Comparison of ENCODE assay signal across 8 cellular contexts in genomic region chr18:24271381-24272331, GRCh38.
DNase-seq lines count a peak whose midpoint lies in the region; ATAC-seq, FAIRE-seq and TF ChIP-seq lines count a peak whose summit lies in the region.

No MANE protein-coding gene starts in this region.

- H4K20me1 ChIP-seq in astrocyte (ENCODE audit: insufficient read depth, low read length), result peaks cover 5% of the 10 kb centered on the region

- H3K27me3 ChIP-seq in astrocyte (ENCODE audit: insufficient read depth, low read length) (no peaks in the 10 kb centered on the region), right atrium auricular region (no peaks in the 10 kb centered on the region), pancreas (no peaks in the 10 kb centered on the region)

- H2AFZ ChIP-seq in astrocyte (ENCODE audit: low read depth, low read length), result peak overlapping the region; percentile 85

- intact Hi-C loops in pancreas (cut with DNase I), result no loop called here

- H3K27ac Mint-ChIP-seq in astrocyte (ENCODE audit: unreplicated experiment), result peak overlapping the region; percentile 66

- WGBS in pancreas, 2 donors, result 0% methylated on average over 73 to 97 of the region's 97 CpGs

- DNase-seq in GOT3 (lab: John Stamatoyannopoulos, UW) (peak; percentile 17), NCI-H526 (lab: John Stamatoyannopoulos, UW) (peak; percentile 24 to 79), astrocyte (ENCODE audit: low read depth) (peak; percentile 73), right atrium auricular region (ENCODE audit: low spot score) (peak; percentile 66), pancreas (peak; percentile 75 to 92 (median 80)), NK-92 (lab: John Stamatoyannopoulos, UW; ENCODE audit: unreplicated experiment) (no peak)

- peak overlapping the region; percentile 93 for H3K4me3 Mint-ChIP-seq in astrocyte (ENCODE audit: unreplicated experiment)

- H3K4me3 ChIP-seq in astrocyte (ENCODE audit: insufficient read depth, low read depth, low read length) (peak overlapping the region; percentile 82), right atrium auricular region (peak overlapping the region; percentile 56 to 71), pancreas (peak overlapping the region; percentile 72 to 81 (median 72))

- H3K27ac ChIP-seq in C4-2B (peak overlapping the region; percentile 29), astrocyte (ENCODE audit: low read depth, low read length) (peak overlapping the region; percentile 71), right atrium auricular region (peak overlapping the region; percentile 86 to 95), pancreas (peak overlapping the region; percentile 61 to 94 (median 84))

- ATAC-seq in pancreas (peak; percentile 83 to 90 (median 87)), HG03196 (IDR thresholded peaks at IDR 0.05; ENCODE audit: unreplicated experiment) (no peak)

- H3K4me1 Mint-ChIP-seq in astrocyte (ENCODE audit: low read depth, unreplicated experiment), result no peaks in the 10 kb centered on the region

- peak overlapping the region; percentile 98 for H3K4me2 ChIP-seq in astrocyte (ENCODE audit: low read length)

- TF ChIP-seq CTCF in C4-2B (conservative IDR thresholded peaks at IDR 0.05) (peak; percentile 37), astrocyte (IDR thresholded peaks at IDR 0.05; ENCODE audit: insufficient read depth, low read depth, low read length) (peak; percentile 8), right atrium auricular region (IDR thresholded peaks at IDR 0.05) (peak in 1 of 2 donors; percentile 42), pancreas (IDR thresholded peaks at IDR 0.05) (no peak)

- H3K36me3 ChIP-seq in astrocyte (ENCODE audit: insufficient read depth, low read length) (no peaks in the 10 kb centered on the region), right atrium auricular region (no peaks in the 10 kb centered on the region), pancreas (no peaks in the 10 kb centered on the region)

- H3K27me3 Mint-ChIP-seq in astrocyte (ENCODE audit: low read depth, unreplicated experiment), result peaks cover under 1% of the 10 kb centered on the region

- peak overlapping the region; percentile 84 for H3K9ac ChIP-seq in astrocyte (ENCODE audit: low read length)

- peaks cover 24% of the 10 kb centered on the region for H3K79me2 ChIP-seq in astrocyte (ENCODE audit: insufficient read depth, low read length)

- peaks cover 10% of the 10 kb centered on the region for H3K4me1 ChIP-seq in astrocyte (ENCODE audit: insufficient read depth, low read length)
- H3K4me1 ChIP-seq in right atrium auricular region, result peaks cover 0 to 20% of the 10 kb centered on the region in 2 donors
- peaks cover 0 to 11% (median 3%) of the 10 kb centered on the region in 3 donors for H3K4me1 ChIP-seq in pancreas

- H3K9me3 ChIP-seq in astrocyte (ENCODE audit: insufficient read depth, low read depth, low read length) (no peaks in the 10 kb centered on the region), right atrium auricular region (peaks cover 0 to 6% of the 10 kb centered on the region in 2 donors), pancreas (no peaks in the 10 kb centered on the region)

- H3K36me3 Mint-ChIP-seq in astrocyte (ENCODE audit: low read depth, unreplicated experiment), result peaks cover 2% of the 10 kb centered on the region

- FAIRE-seq in astrocyte (lab: Jason Lieb, UNC) (no peak), pancreas (lab: Jason Lieb, UNC) (no peak)

- H3K9me3 Mint-ChIP-seq in astrocyte (ENCODE audit: unreplicated experiment), result no peaks in the 10 kb centered on the region

Comparison
In these comparisons a context has a peak if more than half of its experiments do, and no peak if none do; other contexts are left out.
1. H3K27ac ChIP-seq: peak in every context shown above with its lines; median percentile 90 in right atrium auricular region; 84 in pancreas; 71 in astrocyte; 29 in C4-2B.
2. CTCF ChIP-seq: peak in C4-2B (single experiment) and astrocyte (single experiment); none in pancreas (0 of 4).
3. Peak in every context shown above with its lines, with median percentiles within 50 percentile points of each other: H3K4me3 ChIP-seq.